In the genomic region with DNA sequence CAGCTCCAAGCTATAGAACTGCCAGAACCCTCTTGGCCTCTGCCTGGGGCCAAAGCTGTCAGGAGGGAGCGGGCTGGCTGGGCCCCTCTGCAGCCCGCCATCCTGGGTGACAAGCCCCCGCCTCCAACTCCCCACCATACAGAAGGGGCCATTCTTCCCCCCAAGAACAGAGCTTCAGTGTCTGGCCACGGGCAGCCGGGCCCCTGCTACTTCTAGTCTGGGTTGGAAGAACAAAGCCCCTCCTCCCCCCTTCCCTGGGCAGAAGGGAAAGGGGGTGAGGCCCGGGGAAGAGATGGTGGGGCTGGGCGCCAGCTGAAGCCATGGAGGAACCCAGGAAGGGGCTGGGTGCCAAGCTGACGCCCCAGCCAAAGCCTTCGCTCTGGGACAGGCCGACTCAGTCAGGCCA, we compare ENCODE assay signal across 17 cellular contexts. TPM values are rescaled to one million over a fixed set of nuclear protein-coding genes. Genes with fewer than 3 reads are reported as not detected.
DNase-seq lines count a peak whose midpoint lies in the region; ATAC-seq and TF ChIP-seq lines count a peak whose summit lies in the region.
"Had no signal": no experiment of that assay in that cellular context is flagged by ENCODE, and none has a peak within 500 bp of the region (broad histone marks: within the 10 kb centered on the region; RNA-seq: fewer than 3 reads in every experiment).

No MANE protein-coding gene starts in this region.

- TF ChIP-seq CTCF in C4-2B (conservative IDR thresholded peaks at IDR 0.05) (no peak), adrenal gland (IDR thresholded peaks at IDR 0.05) (no peak), hepatocyte (IDR thresholded peaks at IDR 0.05; ENCODE audit: poor library complexity) (no peak), left lung (IDR thresholded peaks at IDR 0.05) (no peak)

- intact Hi-C loops in adrenal gland (cut with DNase I) (no loop called here), left lung (cut with DNase I) (no loop called here)

- H3K27me3 ChIP-seq in adrenal gland (no peaks in the 10 kb centered on the region), hepatocyte (no peaks in the 10 kb centered on the region), left lung (no peaks in the 10 kb centered on the region)

- no peak overlapping the region for H2AFZ ChIP-seq in hepatocyte

- peaks cover 0 to 31% of the 10 kb centered on the region in 2 donors for H3K36me3 ChIP-seq in adrenal gland (replicated peaks in 1 of 2)
- H3K36me3 ChIP-seq in hepatocyte (replicated peaks; ENCODE audit: insufficient read depth, low read depth) = no peaks in the 10 kb centered on the region
- H3K36me3 ChIP-seq in left lung = peaks cover 0 to 73% of the 10 kb centered on the region in 2 donors

- no peak overlapping the region for H3K4me3 ChIP-seq in adrenal gland
- no peak overlapping the region for H3K4me3 ChIP-seq in hepatocyte
- no peak overlapping the region for H3K4me3 ChIP-seq in left lung

- H3K9me3 ChIP-seq in adrenal gland (replicated peaks in 1 of 3) = no peaks in the 10 kb centered on the region
- H3K9me3 ChIP-seq in hepatocyte (ENCODE audit: low read depth) = no peaks in the 10 kb centered on the region
- no peaks in the 10 kb centered on the region for H3K9me3 ChIP-seq in left lung

- H3K4me2 ChIP-seq in hepatocyte = no peak overlapping the region

- H3K9me2 ChIP-seq in hepatocyte (replicated peaks; ENCODE audit: insufficient read depth) = no peaks in the 10 kb centered on the region

- ATAC-seq in HG02623 (IDR thresholded peaks at IDR 0.05; ENCODE audit: unreplicated experiment) = no peak
- no peak for ATAC-seq in left lung
- ATAC-seq: HCT116, PC-3 had no signal

- H3K4me1 ChIP-seq in adrenal gland (replicated peaks in 1 of 2) (peaks cover 48 to 61% of the 10 kb centered on the region in 2 donors), hepatocyte (ENCODE audit: insufficient read depth) (peaks cover 70% of the 10 kb centered on the region), left lung (peaks cover 0 to 20% of the 10 kb centered on the region in 2 donors)

- DNase-seq in adrenal gland (peak in 4 of 7 donors; percentile 53 to 74 (median 70)), hepatocyte (ENCODE audit: low spot score) (no peak), pons (ENCODE audit: low spot score) (peak; percentile 96), NCI-H1092 treated with DMSO at 0.1 percent for 48 hours (lab: John Stamatoyannopoulos, UW) (no peak), left lung (no peak), NCI-H774 (lab: John Stamatoyannopoulos, UW) (no peak)
- DNase-seq: activated CD4-positive, alpha-beta memory T cell treated with anti-CD3 and anti-CD28 coated beads, Interleukin-2, amount 10 ng/mL, durations not matched to agents 7 days and 5 days; activated naive CD4-positive, alpha-beta T cell treated with Interleukin-2 at 50 U/mL for 16 hours; foreskin fibroblast; NCI-H345; PC-3 had no signal

- H4K20me1 ChIP-seq in hepatocyte (ENCODE audit: insufficient read depth, poor library complexity, severe bottlenecking) = peaks cover 2% of the 10 kb centered on the region

- peaks cover 43% of the 10 kb centered on the region for H3K79me2 ChIP-seq in hepatocyte

- 58 to 100% (median 66%) methylated on average over 1 to 10 of the region's 10 CpGs for WGBS in adrenal gland, 4 donors
- WGBS in hepatocyte (ENCODE audit: low lambda C conversion rate, missing lambda C conversion rate) = 93% methylated on average over 8 of the region's 10 CpGs

- TF ChIP-seq POLR2A in adrenal gland (IDR thresholded peaks at IDR 0.05) = peak in 1 of 2 donors; percentile 16

- peak overlapping the region; percentile 66 for H3K27ac ChIP-seq in C4-2B
- H3K27ac ChIP-seq in adrenal gland = peak overlapping the region in 4 of 5 donors; percentile 73 to 93 (median 82)
- H3K27ac ChIP-seq in hepatocyte = peak overlapping the region; percentile 14
- no peak overlapping the region for H3K27ac ChIP-seq in left lung

RNA-seq across cellular contexts. Expression of a gene that starts 9.0 kb away (rescaled TPM):
- 100 to 1,000 TPM in 1 of 8 donors, 10 to 100 TPM in 7; 23.1 to 149 (median 62.4) TPM for total RNA-seq in adrenal gland
- 100 to 1,000 TPM in 2 of 3 donors, 10 to 100 TPM in 1; 91.6 to 112 (median 104) TPM for polyA plus RNA-seq in adrenal gland
- 28.6 and 29.2 TPM in 2 replicates for total RNA-seq in hepatocyte
- polyA plus RNA-seq in hepatocyte = 34.8 and 62.9 TPM in 2 replicates
- 10 to 100 TPM; 42.8 to 45.8 TPM for total RNA-seq in left lung

RNA-seq across cellular contexts. Expression of a gene that starts 18.7 kb away (rescaled TPM):
- total RNA-seq in adrenal gland = 100 to 1,000 TPM; 146 to 277 (median 226) TPM
- 100 to 1,000 TPM in 1 of 3 donors, 10 to 100 TPM in 2; 45.9 to 277 (median 57.8) TPM for polyA plus RNA-seq in adrenal gland
- 263 and 269 TPM in 2 replicates for total RNA-seq in hepatocyte
- 712 and 763 TPM in 2 replicates for polyA plus RNA-seq in hepatocyte
- 10 to 100 TPM; 25.5 to 37.5 TPM for total RNA-seq in left lung

RNA-seq across cellular contexts. Expression of a gene that starts 30.1 kb away (rescaled TPM):
- total RNA-seq in adrenal gland (1 to 10 TPM; 2.1 to 6.6 (median 3.6) TPM), hepatocyte (5.9 and 6.1 TPM in 2 replicates), left lung (1 to 10 TPM; 3.2 to 4.8 TPM)
- polyA plus RNA-seq in adrenal gland (1 to 10 TPM in 2 of 3 donors, under 1 TPM in 1; 0.57 to 2.3 (median 2.0) TPM), hepatocyte (7.0 and 11.8 TPM in 2 replicates)
- total RNA-seq: kidney epithelial cell had no signal

RNA-seq across cellular contexts. Expression of a gene that starts 54.4 kb away (rescaled TPM):
- 1 to 10 TPM in 6 of 8 donors, under 1 TPM in 1, not detected in 1; 0.88 to 6.3 (median 1.5) TPM for total RNA-seq in adrenal gland
- polyA plus RNA-seq in adrenal gland = 1 to 10 TPM in 2 of 3 donors, under 1 TPM in 1; 0.68 to 6.3 (median 1.0) TPM
- total RNA-seq in hepatocyte = 0.32 TPM in 1 of 2 replicates, not detected in the other
- polyA plus RNA-seq in hepatocyte = 0.44 and 0.85 TPM in 2 replicates
- total RNA-seq in left lung = 10 to 100 TPM; 18.7 to 26.7 TPM
- total RNA-seq: activated CD4-positive, alpha-beta memory T cell treated with anti-CD3 and anti-CD28 coated beads, Interleukin-2, amount 10 ng/mL, durations not matched to agents 7 days and 5 days; dermis microvascular lymphatic vessel endothelial cell; kidney epithelial cell; PC-3; T-helper 2 cell treated with Interferon-gamma antibody and Interleukin-4, amounts not matched to agents 100 ng/mL and 5 ng/mL, for 36 hours had no signal

Comparison
In these comparisons a context has a peak if more than half of its experiments do, and no peak if none do; other contexts are left out.
1. H3K27ac ChIP-seq: peak in C4-2B (single experiment), adrenal gland (4 of 5) and hepatocyte (single experiment); none in left lung (0 of 2).
2. DNase-seq: peak in adrenal gland (4 of 7) and pons (single experiment); none in hepatocyte (single experiment), NCI-H1092 treated with DMSO at 0.1 percent for 48 hours (single experiment), left lung (0 of 2) and NCI-H774 (single experiment).